Comparison of ENCODE assay signal across 1 cellular context in the genomic region with DNA sequence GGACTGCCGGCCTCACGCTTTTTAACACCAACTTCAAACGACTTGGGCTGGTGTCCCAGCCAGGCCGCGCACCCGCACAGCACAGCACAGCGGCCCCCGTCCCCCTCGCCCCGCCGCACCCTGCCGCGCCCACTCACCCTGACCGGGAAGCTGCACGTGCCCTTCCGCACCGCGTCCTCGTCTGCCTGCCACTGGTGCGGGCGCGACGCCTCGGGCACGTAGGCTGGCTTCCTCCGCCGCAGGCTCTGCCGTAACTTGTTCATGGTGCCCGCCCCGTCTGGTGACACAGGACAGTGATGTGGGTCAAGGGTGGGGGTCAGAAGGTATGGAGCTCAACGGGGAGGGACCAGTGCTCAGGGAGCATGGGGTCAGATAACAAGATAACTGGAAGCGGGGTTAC.
TF ChIP-seq lines count a peak whose summit lies in the region.

No MANE protein-coding gene starts in this region.

TF ChIP-seq in H1, 55 proteins besides CTCF, POLR2A, EP300 and RAD21:
- TF ChIP-seq CREB1 (IDR thresholded peaks at IDR 0.05) (no peak), BACH1 (IDR thresholded peaks at IDR 0.05; ENCODE audit: low read length) (no peak), TCF12 (IDR thresholded peaks at IDR 0.05; ENCODE audit: low read depth, low read length) (no peak), CEBPB (IDR thresholded peaks at IDR 0.05; ENCODE audit: low read depth, low read length) (no peak), HDAC6 (IDR thresholded peaks at IDR 0.05; ENCODE audit: low read depth, low read length) (no peak), RFX5 (IDR thresholded peaks at IDR 0.05; ENCODE audit: borderline replicate concordance, low read depth, low read length) (no peak), EZH2 (IDR thresholded peaks at IDR 0.05; ENCODE audit: low read depth, low read length, severe bottlenecking) (no peak), MAX (IDR thresholded peaks at IDR 0.05) (no peak), FOSL1 (IDR thresholded peaks at IDR 0.05; ENCODE audit: insufficient read depth, low read depth, low read length) (no peak), CBX5 (IDR thresholded peaks at IDR 0.05; ENCODE audit: low read depth, low read length) (no peak)
- TF ChIP-seq, protein P1, sequence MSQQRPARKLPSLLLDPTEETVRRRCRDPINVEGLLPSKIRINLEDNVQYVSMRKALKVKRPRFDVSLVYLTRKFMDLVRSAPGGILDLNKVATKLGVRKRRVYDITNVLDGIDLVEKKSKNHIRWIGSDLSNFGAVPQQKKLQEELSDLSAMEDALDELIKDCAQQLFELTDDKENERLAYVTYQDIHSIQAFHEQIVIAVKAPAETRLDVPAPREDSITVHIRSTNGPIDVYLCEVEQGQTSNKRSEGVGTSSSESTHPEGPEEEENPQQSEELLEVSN (IDR thresholded peaks at IDR 0.05) = no peak
